Comparison of ENCODE assay signal across 12 cellular contexts in the genomic region with DNA sequence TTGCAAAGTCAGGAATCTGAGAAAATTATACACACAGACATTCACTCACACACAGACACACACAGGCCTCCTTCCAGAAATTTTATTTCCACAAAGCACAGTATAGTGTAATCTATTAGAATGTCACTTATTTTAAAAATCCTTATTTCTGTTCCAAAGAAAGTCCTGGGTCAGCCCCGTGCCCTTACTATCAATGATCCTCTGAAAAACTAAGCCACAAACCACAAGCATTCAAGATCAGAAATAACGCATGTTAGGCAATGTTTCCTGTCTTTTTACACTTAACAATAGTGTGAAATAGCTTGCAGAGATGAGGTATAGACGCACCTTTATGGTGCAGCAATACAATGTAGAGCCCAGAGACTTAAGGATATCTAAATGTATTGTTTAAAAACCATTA. TPM values are rescaled to one million over a fixed set of nuclear protein-coding genes. Genes with fewer than 3 reads are reported as not detected.
DNase-seq lines count a peak whose midpoint lies in the region; ATAC-seq, FAIRE-seq and TF ChIP-seq lines count a peak whose summit lies in the region.
"Had no signal": no experiment of that assay in that cellular context is flagged by ENCODE, and none has a peak within 500 bp of the region (broad histone marks: within the 10 kb centered on the region; RNA-seq: fewer than 3 reads in every experiment).

No MANE protein-coding gene starts in this region.

- DNase-seq in NOMO-1 (lab: John Stamatoyannopoulos, UW; ENCODE audit: unreplicated experiment in 2 of 2) (peak; percentile 46 to 80), NOMO-1 treated with dmso at 0.1 percent for 144 hours (lab: John Stamatoyannopoulos, UW; ENCODE audit: unreplicated experiment) (no peak), amniotic epithelial cell (ENCODE audit: low read depth) (peak; percentile 78), kidney (no peak), tibial artery (no peak), NCI-H146 (lab: John Stamatoyannopoulos, UW) (no peak)
- DNase-seq: activated naive CD4-positive, alpha-beta T cell treated with Interleukin-2 at 50 U/mL for 16 hours; erythroblast; NCI-H2227 treated with DMSO at 0.1 percent for 48 hours had no signal

- TF ChIP-seq CTCF in kidney (IDR thresholded peaks at IDR 0.05; ENCODE audit: borderline replicate concordance, extremely low read depth, insufficient read depth) (no peak), tibial artery (IDR thresholded peaks at IDR 0.05) (no peak)

- no peak for ATAC-seq in HG03469 (IDR thresholded peaks at IDR 0.05; ENCODE audit: unreplicated experiment)
- ATAC-seq in GM21515 (IDR thresholded peaks at IDR 0.05; ENCODE audit: unreplicated experiment) = no peak

- no peak for FAIRE-seq in kidney (lab: Jason Lieb, UNC)

- no peak overlapping the region for H3K9ac ChIP-seq in kidney (ENCODE audit: low read length in 2 of 2)

- H3K9me3 ChIP-seq in kidney (ENCODE audit: control insufficient read depth in 1 of 2, low read length in 2 of 2) (no peaks in the 10 kb centered on the region), tibial artery (no peaks in the 10 kb centered on the region)

- H3K4me1 ChIP-seq in kidney (ENCODE audit: control insufficient read depth in 1 of 2, insufficient read depth in 1 of 2, low read depth in 1 of 2, low read length in 2 of 2) (peaks cover 41 to 48% of the 10 kb centered on the region in 2 donors), tibial artery (peaks cover 0 to 87% (median 46%) of the 10 kb centered on the region in 4 donors)

- H3K36me3 ChIP-seq in kidney (ENCODE audit: control insufficient read depth in 1 of 2, insufficient read depth in 2 of 2, low read length in 2 of 2) (no peaks in the 10 kb centered on the region), tibial artery (no peaks in the 10 kb centered on the region)

- no peaks in the 10 kb centered on the region for H3K27me3 ChIP-seq in tibial artery

- intact Hi-C loops in kidney (cut with DNase I) = no loop called here
- intact Hi-C loops in tibial artery (cut with DNase I; ENCODE audit: low total_unique reads) = no loop called here

- H3K4me3 ChIP-seq in kidney (ENCODE audit: low read length in 2 of 2) (no peak overlapping the region), tibial artery (no peak overlapping the region)

- peak overlapping the region; percentile 30 to 43 for H3K27ac ChIP-seq in kidney (ENCODE audit: low read depth in 2 of 2, low read length in 2 of 2)
- peak overlapping the region; percentile 80 to 96 for H3K27ac ChIP-seq in tibial artery
- H3K27ac ChIP-seq: 22Rv1 had no signal

RNA-seq across cellular contexts. Expression of gene TBC1D8, which starts 25.8 kb away (rescaled TPM):
- 47.9 TPM for total RNA-seq in kidney
- polyA plus RNA-seq in kidney (ENCODE audit: insufficient read depth, low read depth, low replicate concordance) = 7.4 TPM

Comparison
In these comparisons a context has a peak if more than half of its experiments do, and no peak if none do; other contexts are left out.
1. DNase-seq: peak in NOMO-1 (2 of 2) and amniotic epithelial cell (single experiment); none in NOMO-1 treated with dmso at 0.1 percent for 144 hours (single experiment), kidney (single experiment), tibial artery (0 of 2) and NCI-H146 (single experiment).